ENCODE assay signal across 10 cellular contexts in the genomic region with DNA sequence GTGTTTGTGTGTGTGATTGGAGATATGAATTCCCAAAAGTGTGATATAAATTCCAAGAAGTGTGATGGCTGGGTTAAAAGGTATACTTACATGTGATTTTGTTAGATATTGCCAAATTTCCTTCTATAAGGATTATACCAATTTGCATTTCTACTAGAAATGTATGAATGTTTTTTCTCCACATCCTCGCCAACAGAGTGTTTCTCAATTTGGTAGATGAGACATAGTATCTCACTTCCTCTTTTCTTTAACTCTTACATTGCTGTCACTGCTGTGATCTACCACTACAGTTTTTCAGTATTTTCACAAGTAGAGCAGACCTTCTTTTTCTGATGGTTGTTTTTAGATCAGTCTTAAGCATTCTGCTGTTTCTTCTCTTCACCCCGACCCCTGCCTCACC.
DNase-seq lines count a peak whose midpoint lies in the region; ATAC-seq and TF ChIP-seq lines count a peak whose summit lies in the region.
"Had no signal": no experiment of that assay in that cellular context is flagged by ENCODE, and none has a peak within 500 bp of the region (broad histone marks: within the 10 kb centered on the region; RNA-seq: fewer than 3 reads in every experiment).

No MANE protein-coding gene starts in this region.

- H3K27ac Mint-ChIP-seq in MCF 10A (ENCODE audit: low read depth, unreplicated experiment): no peak overlapping the region
- H3K27ac Mint-ChIP-seq in CD8-positive, alpha-beta memory T cell: no peak overlapping the region
- no peak overlapping the region for H3K27ac Mint-ChIP-seq in Calu3 (ENCODE audit: unreplicated experiment)
- H3K27ac Mint-ChIP-seq in activated CD4-positive, alpha-beta T cell treated with anti-CD3 and anti-CD28 coated beads for 36 hours: no peak overlapping the region

- H3K27ac ChIP-seq in breast epithelium: no peak overlapping the region
- no peak overlapping the region for H3K27ac ChIP-seq in CD8-positive, alpha-beta memory T cell (ENCODE audit: low read depth, low read length)

- BruUV-seq in MCF 10A (replicated peaks; lab: Mats Ljungman, UMichigan): no TSS peak
- BruUV-seq in Calu3 (replicated peaks; lab: Mats Ljungman, UMichigan): no TSS peak

- H3K36me3 Mint-ChIP-seq in MCF 10A (ENCODE audit: insufficient read depth, unreplicated experiment) (peaks cover 1% of the 10 kb centered on the region), Calu3 (ENCODE audit: insufficient read depth, unreplicated experiment) (no peaks in the 10 kb centered on the region)
- H3K36me3 Mint-ChIP-seq in CD8-positive, alpha-beta memory T cell: peaks cover 0 to 34% (median 2%) of the 10 kb centered on the region in 3 donors
- H3K36me3 Mint-ChIP-seq in activated CD4-positive, alpha-beta T cell treated with anti-CD3 and anti-CD28 coated beads for 36 hours (ENCODE audit: low read depth): peaks cover 9% of the 10 kb centered on the region

- H3K4me1 ChIP-seq in breast epithelium: no peaks in the 10 kb centered on the region
- no peaks in the 10 kb centered on the region for H3K4me1 ChIP-seq in CD8-positive, alpha-beta memory T cell (ENCODE audit: insufficient read depth, low read length)

- peaks cover 10% of the 10 kb centered on the region for H3K4me1 Mint-ChIP-seq in MCF 10A (ENCODE audit: insufficient read depth, unreplicated experiment)
- peaks cover 0 to 5% (median 4%) of the 10 kb centered on the region in 3 donors for H3K4me1 Mint-ChIP-seq in CD8-positive, alpha-beta memory T cell
- no peaks in the 10 kb centered on the region for H3K4me1 Mint-ChIP-seq in Calu3 (ENCODE audit: low read depth, unreplicated experiment)
- peaks cover 10% of the 10 kb centered on the region for H3K4me1 Mint-ChIP-seq in activated CD4-positive, alpha-beta T cell treated with anti-CD3 and anti-CD28 coated beads for 36 hours

- intact Hi-C loops in MCF 10A (cut with micrococcal nuclease): no loop called here
- intact Hi-C loops in breast epithelium (cut with DNase I; ENCODE audit: low total_unique reads): no loop called here
- intact Hi-C loops in Calu3 (cut with micrococcal nuclease; ENCODE audit: unreplicated experiment): no loop called here
- intact Hi-C loops in activated CD4-positive, alpha-beta T cell treated with anti-CD3 and anti-CD28 coated beads for 36 hours (cut with DNase I, micrococcal nuclease): no loop called here

- CTCF ChIA-PET in MCF 10A (lab: Yijun Ruan, JAX): interaction anchor here (0.8 kb wide), 1 partner anchor 998 kb away, joined by 3 read pairs; no protein-coding TSS in a partner anchor
- CTCF ChIA-PET in CD8-positive, alpha-beta memory T cell (lab: Charles Lee): no interaction called here
- CTCF ChIA-PET in Calu3 (lab: Charles Lee): no interaction called here
- CTCF ChIA-PET in activated CD4-positive, alpha-beta T cell treated with anti-CD3 and anti-CD28 coated beads for 36 hours (lab: Charles Lee): no interaction called here

- POLR2A ChIA-PET in MCF 10A (lab: Yijun Ruan, JAX): interaction anchor here (0.7 to 0.9 kb wide), 2 partner anchors 12 to 16 kb away, joined by 3 to 4 read pairs; no protein-coding TSS in a partner anchor
- POLR2A ChIA-PET in CD8-positive, alpha-beta memory T cell (lab: Charles Lee): no interaction called here
- POLR2A ChIA-PET in activated CD4-positive, alpha-beta T cell treated with anti-CD3 and anti-CD28 coated beads for 36 hours (lab: Charles Lee): no interaction called here

- H3K36me3 ChIP-seq in breast epithelium: no peaks in the 10 kb centered on the region
- no peaks in the 10 kb centered on the region for H3K36me3 ChIP-seq in CD8-positive, alpha-beta memory T cell (ENCODE audit: insufficient read depth, low read length)

- no peaks in the 10 kb centered on the region for H3K27me3 Mint-ChIP-seq in MCF 10A (ENCODE audit: insufficient read depth, unreplicated experiment)
- no peaks in the 10 kb centered on the region for H3K27me3 Mint-ChIP-seq in CD8-positive, alpha-beta memory T cell
- no peaks in the 10 kb centered on the region for H3K27me3 Mint-ChIP-seq in Calu3 (ENCODE audit: unreplicated experiment)
- no peaks in the 10 kb centered on the region for H3K27me3 Mint-ChIP-seq in activated CD4-positive, alpha-beta T cell treated with anti-CD3 and anti-CD28 coated beads for 36 hours
- H3K27me3 Mint-ChIP-seq: IgD-negative memory B cell had no signal

- no peak overlapping the region for H3K4me3 ChIP-seq in breast epithelium
- no peak overlapping the region for H3K4me3 ChIP-seq in CD8-positive, alpha-beta memory T cell (ENCODE audit: low read length)

- peak; percentile 44 for DNase-seq in MCF 10A (ENCODE audit: unreplicated experiment)
- no peak for DNase-seq in breast epithelium (ENCODE audit: low spot score in 2 of 2)
- DNase-seq in RPMI7951 (ENCODE audit: low read depth): peak; percentile 2
- DNase-seq in stromal cell of bone marrow (ENCODE audit: low read depth): peak; percentile 3
- no peak for DNase-seq in CD8-positive, alpha-beta memory T cell
- DNase-seq in Calu3: no peak
- no peak for DNase-seq in activated CD4-positive, alpha-beta T cell treated with anti-CD3 and anti-CD28 coated beads for 36 hours
- DNase-seq: 8988T had no signal

- peak; percentile 98 for ATAC-seq in HG03060 (IDR thresholded peaks at IDR 0.05; ENCODE audit: low read depth, unreplicated experiment)
- no peak for ATAC-seq in activated CD4-positive, alpha-beta T cell treated with anti-CD3 and anti-CD28 coated beads for 36 hours

- H3K9me3 ChIP-seq in breast epithelium: no peaks in the 10 kb centered on the region
- H3K9me3 ChIP-seq in CD8-positive, alpha-beta memory T cell (ENCODE audit: low read length): no peaks in the 10 kb centered on the region

- no peak overlapping the region for H3K4me3 Mint-ChIP-seq in MCF 10A (ENCODE audit: unreplicated experiment)
- H3K4me3 Mint-ChIP-seq in CD8-positive, alpha-beta memory T cell: no peak overlapping the region
- no peak overlapping the region for H3K4me3 Mint-ChIP-seq in Calu3 (ENCODE audit: low read depth, unreplicated experiment)
- H3K4me3 Mint-ChIP-seq in activated CD4-positive, alpha-beta T cell treated with anti-CD3 and anti-CD28 coated beads for 36 hours: no peak overlapping the region

- TF ChIP-seq POLR2A in breast epithelium (IDR thresholded peaks at IDR 0.05): no peak

- H3K27me3 ChIP-seq in breast epithelium: no peaks in the 10 kb centered on the region
- H3K27me3 ChIP-seq in CD8-positive, alpha-beta memory T cell (ENCODE audit: insufficient read depth, low read length, poor library complexity, severe bottlenecking): no peaks in the 10 kb centered on the region

- H3K9me3 Mint-ChIP-seq in MCF 10A (ENCODE audit: unreplicated experiment): peaks cover under 1% of the 10 kb centered on the region
- peaks cover 0 to 3% (median 0%) of the 10 kb centered on the region in 5 donors for H3K9me3 Mint-ChIP-seq in CD8-positive, alpha-beta memory T cell
- no peaks in the 10 kb centered on the region for H3K9me3 Mint-ChIP-seq in Calu3 (ENCODE audit: low read depth, unreplicated experiment)
- no peaks in the 10 kb centered on the region for H3K9me3 Mint-ChIP-seq in activated CD4-positive, alpha-beta T cell treated with anti-CD3 and anti-CD28 coated beads for 36 hours (ENCODE audit: low read depth)

- TF ChIP-seq CTCF in MCF 10A (IDR thresholded peaks at IDR 0.05; ENCODE audit: unreplicated experiment): no peak
- TF ChIP-seq CTCF in breast epithelium (IDR thresholded peaks at IDR 0.05): no peak
- no peak for TF ChIP-seq CTCF in Calu3 (IDR thresholded peaks at IDR 0.05; ENCODE audit: unreplicated experiment)

Comparison
In these comparisons a context has a peak if more than half of its experiments do, and no peak if none do; other contexts are left out.
1. DNase-seq: peak in MCF 10A (single experiment), RPMI7951 (single experiment) and stromal cell of bone marrow (single experiment); none in breast epithelium (0 of 2), CD8-positive, alpha-beta memory T cell (0 of 5), Calu3 (single experiment) and activated CD4-positive, alpha-beta T cell treated with anti-CD3 and anti-CD28 coated beads for 36 hours (single experiment).